ENCODE assay signal across 24 cellular contexts in genomic region chr3:4601926-4602325, GRCh38.
DNase-seq lines count a peak whose midpoint lies in the region; ATAC-seq and TF ChIP-seq lines count a peak whose summit lies in the region.
"Had no signal": no experiment of that assay in that cellular context is flagged by ENCODE, and none has a peak within 500 bp of the region (broad histone marks: within the 10 kb centered on the region; RNA-seq: fewer than 3 reads in every experiment).

No MANE protein-coding gene starts in this region.

- H3K9me3 Mint-ChIP-seq in activated B cell treated with CpG ODN at 0.5 μM for 24 hours (no peaks in the 10 kb centered on the region), endodermal cell (no peaks in the 10 kb centered on the region)
- H3K9me3 Mint-ChIP-seq: activated CD4-positive, alpha-beta T cell treated with anti-CD3 and anti-CD28 coated beads, Interleukin-2, amount 10 ng/mL, durations not matched to agents 24 days and 14 days had no signal

- H3K9ac ChIP-seq in endodermal cell (ENCODE audit: extremely low read depth, low read length, poor library complexity, severe bottlenecking): no peak overlapping the region

- TF ChIP-seq CTCF in activated B cell treated with CpG ODN at 0.5 μM for 24 hours (IDR thresholded peaks at IDR 0.05) (no peak), fibroblast of pulmonary artery (IDR thresholded peaks at IDR 0.05; ENCODE audit: low read length, missing control alignments) (no peak), endodermal cell (conservative IDR thresholded peaks at IDR 0.05) (no peak)

- no peaks in the 10 kb centered on the region for H3K9me3 ChIP-seq in endodermal cell (ENCODE audit: control insufficient read depth, low read length)
- H3K9me3 ChIP-seq: gastrocnemius medialis, left ventricle myocardium inferior, MG63 had no signal

- H3K27ac Mint-ChIP-seq in activated B cell treated with CpG ODN at 0.5 μM for 24 hours (peak overlapping the region; percentile 1), endodermal cell (no peak overlapping the region)
- H3K27ac Mint-ChIP-seq: activated CD4-positive, alpha-beta T cell treated with anti-CD3 and anti-CD28 coated beads, Interleukin-2, amount 10 ng/mL, durations not matched to agents 24 days and 14 days; activated naive CD8-positive, alpha-beta T cell; CD4-positive, CD25-positive, alpha-beta regulatory T cell; mesothelial cell of epicardium; naive thymus-derived CD8-positive, alpha-beta T cell had no signal

- H3K36me3 ChIP-seq in endodermal cell (ENCODE audit: control insufficient read depth, insufficient read depth, low read length): no peaks in the 10 kb centered on the region
- H3K36me3 ChIP-seq: gastrocnemius medialis, left ventricle myocardium inferior, MG63 had no signal

- H3K4me1 Mint-ChIP-seq in activated B cell treated with CpG ODN at 0.5 μM for 24 hours: peaks cover 83% of the 10 kb centered on the region
- peaks cover 13% of the 10 kb centered on the region for H3K4me1 Mint-ChIP-seq in endodermal cell

- H3K4me3 Mint-ChIP-seq in activated B cell treated with CpG ODN at 0.5 μM for 24 hours: no peak overlapping the region
- no peak overlapping the region for H3K4me3 Mint-ChIP-seq in endodermal cell
- H3K4me3 Mint-ChIP-seq: activated CD4-positive, alpha-beta T cell treated with anti-CD3 and anti-CD28 coated beads, Interleukin-2, amount 10 ng/mL, durations not matched to agents 24 days and 14 days; activated naive CD8-positive, alpha-beta T cell; CD4-positive, CD25-positive, alpha-beta regulatory T cell; mesothelial cell of epicardium; naive thymus-derived CD8-positive, alpha-beta T cell; stimulated activated memory B cell treated with anti-CD40 and anti-IgM and Interleukin-4, amounts not matched to agents 10 μg/mL and 1 μg/mL and 100 μg/mL, for 72 hours had no signal

- intact Hi-C loops in activated B cell treated with CpG ODN at 0.5 μM for 24 hours (cut with micrococcal nuclease): no loop called here

- 80 to 92% methylated on average over 1 to 2 of the region's 2 CpGs for whole genome bisulfite sequencing in endodermal cell (ENCODE audit: insufficient coverage in 1 of 2, insufficient read length in 1 of 2), 2 experiments

- peaks cover 5% of the 10 kb centered on the region for H3K4me1 ChIP-seq in endodermal cell (ENCODE audit: control insufficient read depth, insufficient read depth, low read length)
- H3K4me1 ChIP-seq: gastrocnemius medialis had no signal

- CTCF ChIA-PET in activated B cell treated with CpG ODN at 0.5 μM for 24 hours (lab: Charles Lee): no interaction called here

- POLR2A ChIA-PET in activated B cell treated with CpG ODN at 0.5 μM for 24 hours (lab: Charles Lee): no interaction called here

- H3K36me3 Mint-ChIP-seq in activated B cell treated with CpG ODN at 0.5 μM for 24 hours (ENCODE audit: low read depth): peaks cover 5% of the 10 kb centered on the region
- no peaks in the 10 kb centered on the region for H3K36me3 Mint-ChIP-seq in endodermal cell (ENCODE audit: low read depth)
- H3K36me3 Mint-ChIP-seq: mesothelial cell of epicardium had no signal

- peak; percentile 22 for DNase-seq in CD1c-positive myeloid dendritic cell (ENCODE audit: extremely low spot score)
- DNase-seq in activated B cell treated with CpG ODN at 0.5 μM for 24 hours: no peak
- peak; percentile 55 for DNase-seq in fibroblast of pulmonary artery (ENCODE audit: low read depth)
- no peak for DNase-seq in anterior cingulate cortex (lab: John Stamatoyannopoulos, UW)
- no peak for DNase-seq in nucleus accumbens (lab: John Stamatoyannopoulos, UW)
- no peak for DNase-seq in endodermal cell
- DNase-seq: activated CD4-positive, alpha-beta T cell treated with anti-CD3 and anti-CD28 coated beads, Interleukin-2, amount 10 ng/mL, durations not matched to agents 24 days and 14 days; CD4-positive, CD25-positive, alpha-beta regulatory T cell; erythroblast; gastrocnemius medialis; hippocampal formation; left ventricle myocardium inferior; MG63; naive thymus-derived CD8-positive, alpha-beta T cell; NCI-H1694 treated with DMSO at 0.1 percent for 48 hours; NCI-H526; right cardiac atrium; stimulated activated CD4-positive, alpha-beta T cell treated with anti-CD3 and anti-CD28 coated beads, Interleukin-4, amount 100 ng/mL, for 1 hour; T-helper 2 cell had no signal

- ATAC-seq in HG02610 (IDR thresholded peaks at IDR 0.05; ENCODE audit: unreplicated experiment) (peak; percentile 64), activated B cell treated with CpG ODN at 0.5 μM for 24 hours (ENCODE audit: low read depth) (no peak)
- ATAC-seq: gastrocnemius medialis; naive thymus-derived CD8-positive, alpha-beta T cell; right cardiac atrium; SK-N-SH treated with all-trans-retinoic acid at 6 μM for 48 hours; stimulated activated memory B cell treated with anti-CD40 and anti-IgM and Interleukin-4, amounts not matched to agents 10 μg/mL and 1 μg/mL and 100 μg/mL, for 72 hours had no signal

- no peak overlapping the region for H3K4me3 ChIP-seq in fibroblast of pulmonary artery (replicated peaks; ENCODE audit: low read depth, low read length)
- no peak overlapping the region for H3K4me3 ChIP-seq in endodermal cell (ENCODE audit: low read length)
- H3K4me3 ChIP-seq: gastrocnemius medialis, left ventricle myocardium inferior, MG63 had no signal

- H3K27me3 Mint-ChIP-seq in activated B cell treated with CpG ODN at 0.5 μM for 24 hours (no peaks in the 10 kb centered on the region), endodermal cell (ENCODE audit: insufficient read depth) (peaks cover 2% of the 10 kb centered on the region)
- H3K27me3 Mint-ChIP-seq: activated CD4-positive, alpha-beta T cell treated with anti-CD3 and anti-CD28 coated beads, Interleukin-2, amount 10 ng/mL, durations not matched to agents 24 days and 14 days; activated naive CD8-positive, alpha-beta T cell; CD4-positive, CD25-positive, alpha-beta regulatory T cell; naive thymus-derived CD8-positive, alpha-beta T cell; stimulated activated memory B cell treated with anti-CD40 and anti-IgM and Interleukin-4, amounts not matched to agents 10 μg/mL and 1 μg/mL and 100 μg/mL, for 72 hours had no signal

- no peak overlapping the region for H3K27ac ChIP-seq in endodermal cell (ENCODE audit: low read depth, low read length)
- H3K27ac ChIP-seq: gastrocnemius medialis, left ventricle myocardium inferior had no signal

- no peaks in the 10 kb centered on the region for H3K27me3 ChIP-seq in endodermal cell (ENCODE audit: control insufficient read depth, insufficient read depth, low read length, poor library complexity, severe bottlenecking)
- H3K27me3 ChIP-seq: gastrocnemius medialis, MG63 had no signal

Comparison
In these comparisons a context has a peak if more than half of its experiments do, and no peak if none do; other contexts are left out.
1. DNase-seq: peak in CD1c-positive myeloid dendritic cell (single experiment) and fibroblast of pulmonary artery (single experiment); none in activated B cell treated with CpG ODN at 0.5 μM for 24 hours (single experiment), anterior cingulate cortex (0 of 58), nucleus accumbens (0 of 56) and endodermal cell (single experiment).